In genomic region chr2:68467077-68467960, GRCh38 we compare ENCODE assay signal across 8 cellular contexts. TPM values are rescaled to one million over a fixed set of nuclear protein-coding genes. Genes with fewer than 3 reads are reported as not detected.
DNase-seq lines count a peak whose midpoint lies in the region; ATAC-seq and TF ChIP-seq lines count a peak whose summit lies in the region.

Gene APLF, plus strand, starts transcription at chr2:68467585. Its CDS starts 147 bp downstream, at chr2:68467732.
Gene FBXO48, minus strand, starts transcription at chr2:68467294. Its CDS starts 2,149 bp downstream, at chr2:68465145.

- peak; percentile 98 for DNase-seq in Ammon's horn (ENCODE audit: low spot score)
- DNase-seq in NCI-H460 (ENCODE audit: extremely low read depth, low read depth), result peak; percentile 99
- DNase-seq in activated CD4-positive, alpha-beta T cell treated with anti-CD3 and anti-CD28 coated beads for 1 hour, result peak; percentile 97
- peak; percentile 95 for DNase-seq in cerebellum (ENCODE audit: low spot score)
- peak; percentile 100 for DNase-seq in islet precursor cell
- peak; percentile 96 for DNase-seq in stimulated activated CD4-positive, alpha-beta T cell treated with anti-CD3 and anti-CD28 coated beads, Interleukin-12 subunit alpha, Interleukin-12 subunit beta, amount 100 ng/mL, for 4 hours

- TF ChIP-seq POLR2A in GM19193 (IDR thresholded peaks at IDR 0.05; ENCODE audit: extremely low read depth, insufficient read depth, insufficient read length), result peak; percentile 66

- peak; percentile 95 for ATAC-seq in HG03432 (IDR thresholded peaks at IDR 0.05; ENCODE audit: unreplicated experiment)

RNA-seq across cellular contexts. Expression of gene APLF, which starts in this region (rescaled TPM):
- 0.46 and 1.2 TPM in 2 replicates for total RNA-seq in NCI-H460 (2014; rRNA removed; shearing (Covaris generic))
- polyA plus RNA-seq in NCI-H460 (2014; cell fraction: nucleus; rRNA removed), result 0.21 and 0.27 TPM in 2 replicates
- total RNA-seq in cerebellum, result 3.1 TPM

RNA-seq across cellular contexts. Expression of gene FBXO48, which starts in this region (rescaled TPM):
- 0.75 and 1.2 TPM in 2 replicates for total RNA-seq in NCI-H460 (2014; rRNA removed; shearing (Covaris generic))
- 0.21 and 0.82 TPM in 2 replicates for polyA plus RNA-seq in NCI-H460 (2014; cell fraction: nucleus; rRNA removed)
- total RNA-seq in cerebellum, result 1.5 TPM

Comparison
In these comparisons a context has a peak if more than half of its experiments do, and no peak if none do; other contexts are left out.
1. Peak in every context shown above with its lines: DNase-seq and ATAC-seq.